ENCODE assay signal across 1 cellular context in the genomic region with DNA sequence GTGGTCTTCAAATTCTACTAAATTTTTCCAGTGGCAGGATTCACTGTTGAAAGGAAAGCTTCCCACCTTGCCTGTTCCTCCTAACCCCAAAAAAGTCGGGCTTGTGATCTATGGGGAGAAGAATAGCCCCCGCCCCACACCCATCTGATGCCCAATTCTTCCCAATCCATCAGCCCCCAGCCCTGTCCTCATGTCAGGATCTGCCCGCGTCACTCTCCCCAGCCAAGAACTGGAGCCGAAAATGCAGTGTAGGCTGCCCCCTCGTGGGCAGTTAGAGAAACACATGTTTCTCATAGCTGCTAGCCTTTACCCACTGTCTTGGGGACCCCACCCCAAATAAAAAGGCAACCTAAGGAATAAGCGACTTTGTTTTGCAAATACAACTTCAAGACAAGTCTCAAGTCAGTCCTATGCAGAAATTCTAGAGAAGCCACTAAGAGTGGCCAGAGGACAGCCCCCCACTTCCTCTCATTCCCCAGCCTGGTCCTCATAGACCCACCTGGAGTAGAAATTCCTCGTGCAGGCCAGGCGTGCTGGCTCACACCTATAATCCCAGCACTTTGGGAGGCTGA.
A peak's percentile ranks its signal among the peaks of the same experiment; 100 is the strongest.
TF ChIP-seq lines count a peak whose summit lies in the region.

No MANE protein-coding gene starts in this region.

TF ChIP-seq in HEK293, 187 proteins besides CTCF, POLR2A, EP300 and RAD21 (continued from another document and continues in another):
- TF ChIP-seq ZNF473 (tag by site-specific recombination; IDR thresholded peaks at IDR 0.05), result no peak
- TF ChIP-seq AEBP2 (tag by site-specific recombination; IDR thresholded peaks at IDR 0.05; ENCODE audit: borderline replicate concordance), result no peak
- no peak for TF ChIP-seq ZNF202 (tag by site-specific recombination; IDR thresholded peaks at IDR 0.05; ENCODE audit: borderline replicate concordance)
- TF ChIP-seq YY2 (tag by site-specific recombination; IDR thresholded peaks at IDR 0.05), result no peak
- TF ChIP-seq ZSCAN4 (tag by site-specific recombination; IDR thresholded peaks at IDR 0.05), result no peak
- TF ChIP-seq ZNF239 (tag by site-specific recombination; IDR thresholded peaks at IDR 0.05), result no peak
- TF ChIP-seq ZBTB10 (tag by site-specific recombination; IDR thresholded peaks at IDR 0.05), result peak; percentile 80
- TF ChIP-seq ZNF121 (tag by site-specific recombination; IDR thresholded peaks at IDR 0.05), result no peak
- no peak for TF ChIP-seq ZNF548 (tag by site-specific recombination; IDR thresholded peaks at IDR 0.05)
- TF ChIP-seq ZNF792 (tag by site-specific recombination; IDR thresholded peaks at IDR 0.05), result no peak
- TF ChIP-seq GLI2 (tag by site-specific recombination; IDR thresholded peaks at IDR 0.05; ENCODE audit: borderline replicate concordance, low read depth), result no peak
- TF ChIP-seq ZNF221 (tag by site-specific recombination; IDR thresholded peaks at IDR 0.05; ENCODE audit: borderline replicate concordance), result no peak
- no peak for TF ChIP-seq ZNF639 (tag by site-specific recombination; IDR thresholded peaks at IDR 0.05)
- TF ChIP-seq ZNF362 (tag by site-specific recombination; IDR thresholded peaks at IDR 0.05), result no peak
- TF ChIP-seq PRDM6 (tag by site-specific recombination; IDR thresholded peaks at IDR 0.05), result no peak
- TF ChIP-seq ZNF629 (tag by site-specific recombination; IDR thresholded peaks at IDR 0.05), result no peak
- TF ChIP-seq ZFP41 (tag by site-specific recombination; IDR thresholded peaks at IDR 0.05; ENCODE audit: borderline replicate concordance), result no peak
- no peak for TF ChIP-seq WT1 (tag by site-specific recombination; IDR thresholded peaks at IDR 0.05)
- TF ChIP-seq, protein P1, sequence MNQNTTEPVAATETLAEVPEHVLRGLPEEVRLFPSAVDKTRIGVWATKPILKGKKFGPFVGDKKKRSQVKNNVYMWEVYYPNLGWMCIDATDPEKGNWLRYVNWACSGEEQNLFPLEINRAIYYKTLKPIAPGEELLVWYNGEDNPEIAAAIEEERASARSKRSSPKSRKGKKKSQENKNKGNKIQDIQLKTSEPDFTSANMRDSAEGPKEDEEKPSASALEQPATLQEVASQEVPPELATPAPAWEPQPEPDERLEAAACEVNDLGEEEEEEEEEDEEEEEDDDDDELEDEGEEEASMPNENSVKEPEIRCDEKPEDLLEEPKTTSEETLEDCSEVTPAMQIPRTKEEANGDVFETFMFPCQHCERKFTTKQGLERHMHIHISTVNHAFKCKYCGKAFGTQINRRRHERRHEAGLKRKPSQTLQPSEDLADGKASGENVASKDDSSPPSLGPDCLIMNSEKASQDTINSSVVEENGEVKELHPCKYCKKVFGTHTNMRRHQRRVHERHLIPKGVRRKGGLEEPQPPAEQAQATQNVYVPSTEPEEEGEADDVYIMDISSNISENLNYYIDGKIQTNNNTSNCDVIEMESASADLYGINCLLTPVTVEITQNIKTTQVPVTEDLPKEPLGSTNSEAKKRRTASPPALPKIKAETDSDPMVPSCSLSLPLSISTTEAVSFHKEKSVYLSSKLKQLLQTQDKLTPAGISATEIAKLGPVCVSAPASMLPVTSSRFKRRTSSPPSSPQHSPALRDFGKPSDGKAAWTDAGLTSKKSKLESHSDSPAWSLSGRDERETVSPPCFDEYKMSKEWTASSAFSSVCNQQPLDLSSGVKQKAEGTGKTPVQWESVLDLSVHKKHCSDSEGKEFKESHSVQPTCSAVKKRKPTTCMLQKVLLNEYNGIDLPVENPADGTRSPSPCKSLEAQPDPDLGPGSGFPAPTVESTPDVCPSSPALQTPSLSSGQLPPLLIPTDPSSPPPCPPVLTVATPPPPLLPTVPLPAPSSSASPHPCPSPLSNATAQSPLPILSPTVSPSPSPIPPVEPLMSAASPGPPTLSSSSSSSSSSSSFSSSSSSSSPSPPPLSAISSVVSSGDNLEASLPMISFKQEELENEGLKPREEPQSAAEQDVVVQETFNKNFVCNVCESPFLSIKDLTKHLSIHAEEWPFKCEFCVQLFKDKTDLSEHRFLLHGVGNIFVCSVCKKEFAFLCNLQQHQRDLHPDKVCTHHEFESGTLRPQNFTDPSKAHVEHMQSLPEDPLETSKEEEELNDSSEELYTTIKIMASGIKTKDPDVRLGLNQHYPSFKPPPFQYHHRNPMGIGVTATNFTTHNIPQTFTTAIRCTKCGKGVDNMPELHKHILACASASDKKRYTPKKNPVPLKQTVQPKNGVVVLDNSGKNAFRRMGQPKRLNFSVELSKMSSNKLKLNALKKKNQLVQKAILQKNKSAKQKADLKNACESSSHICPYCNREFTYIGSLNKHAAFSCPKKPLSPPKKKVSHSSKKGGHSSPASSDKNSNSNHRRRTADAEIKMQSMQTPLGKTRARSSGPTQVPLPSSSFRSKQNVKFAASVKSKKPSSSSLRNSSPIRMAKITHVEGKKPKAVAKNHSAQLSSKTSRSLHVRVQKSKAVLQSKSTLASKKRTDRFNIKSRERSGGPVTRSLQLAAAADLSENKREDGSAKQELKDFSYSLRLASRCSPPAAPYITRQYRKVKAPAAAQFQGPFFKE (tag by site-specific recombination; IDR thresholded peaks at IDR 0.05; ENCODE audit: borderline replicate concordance), result no peak
- no peak for TF ChIP-seq KLF17 (tag by site-specific recombination; IDR thresholded peaks at IDR 0.05)
- TF ChIP-seq ZNF510 (tag by site-specific recombination; IDR thresholded peaks at IDR 0.05; ENCODE audit: insufficient replicate concordance), result no peak
- TF ChIP-seq ZXDB (tag by site-specific recombination; IDR thresholded peaks at IDR 0.05), result peak; percentile 30; the same call in 1 of the 2 replicates
- no peak for TF ChIP-seq ZBTB21 (tag by site-specific recombination; IDR thresholded peaks at IDR 0.05)
- TF ChIP-seq ZNF350 (tag by site-specific recombination; IDR thresholded peaks at IDR 0.05), result no peak
- no peak for TF ChIP-seq ZBTB49 (tag by site-specific recombination; IDR thresholded peaks at IDR 0.05; ENCODE audit: low read depth)
- TF ChIP-seq, protein P2, sequence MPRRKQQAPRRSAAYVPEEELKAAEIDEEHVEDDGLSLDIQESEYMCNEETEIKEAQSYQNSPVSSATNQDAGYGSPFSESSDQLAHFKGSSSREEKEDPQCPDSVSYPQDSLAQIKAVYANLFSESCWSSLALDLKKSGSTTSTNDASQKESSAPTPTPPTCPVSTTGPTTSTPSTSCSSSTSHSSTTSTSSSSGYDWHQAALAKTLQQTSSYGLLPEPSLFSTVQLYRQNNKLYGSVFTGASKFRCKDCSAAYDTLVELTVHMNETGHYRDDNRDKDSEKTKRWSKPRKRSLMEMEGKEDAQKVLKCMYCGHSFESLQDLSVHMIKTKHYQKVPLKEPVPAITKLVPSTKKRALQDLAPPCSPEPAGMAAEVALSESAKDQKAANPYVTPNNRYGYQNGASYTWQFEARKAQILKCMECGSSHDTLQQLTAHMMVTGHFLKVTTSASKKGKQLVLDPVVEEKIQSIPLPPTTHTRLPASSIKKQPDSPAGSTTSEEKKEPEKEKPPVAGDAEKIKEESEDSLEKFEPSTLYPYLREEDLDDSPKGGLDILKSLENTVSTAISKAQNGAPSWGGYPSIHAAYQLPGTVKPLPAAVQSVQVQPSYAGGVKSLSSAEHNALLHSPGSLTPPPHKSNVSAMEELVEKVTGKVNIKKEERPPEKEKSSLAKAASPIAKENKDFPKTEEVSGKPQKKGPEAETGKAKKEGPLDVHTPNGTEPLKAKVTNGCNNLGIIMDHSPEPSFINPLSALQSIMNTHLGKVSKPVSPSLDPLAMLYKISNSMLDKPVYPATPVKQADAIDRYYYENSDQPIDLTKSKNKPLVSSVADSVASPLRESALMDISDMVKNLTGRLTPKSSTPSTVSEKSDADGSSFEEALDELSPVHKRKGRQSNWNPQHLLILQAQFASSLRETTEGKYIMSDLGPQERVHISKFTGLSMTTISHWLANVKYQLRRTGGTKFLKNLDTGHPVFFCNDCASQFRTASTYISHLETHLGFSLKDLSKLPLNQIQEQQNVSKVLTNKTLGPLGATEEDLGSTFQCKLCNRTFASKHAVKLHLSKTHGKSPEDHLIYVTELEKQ (tag by site-specific recombination; IDR thresholded peaks at IDR 0.05; ENCODE audit: borderline replicate concordance), result no peak
